In genomic region chr19:6862673-6863078, GRCh38 we compare ENCODE assay signal across 8 cellular contexts. TPM values are rescaled to one million over a fixed set of nuclear protein-coding genes. Genes with fewer than 3 reads are reported as not detected.
A peak's percentile ranks its signal among the peaks of the same experiment; 100 is the strongest.
DNase-seq lines count a peak whose midpoint lies in the region; ATAC-seq and TF ChIP-seq lines count a peak whose summit lies in the region.

No MANE protein-coding gene starts in this region.

- H3K4me3 Mint-ChIP-seq in central memory CD8-positive, alpha-beta T cell, result peak overlapping the region; percentile 83

- no peaks in the 10 kb centered on the region for H3K9me3 Mint-ChIP-seq in central memory CD8-positive, alpha-beta T cell

- DNase-seq in GM10266 (ENCODE audit: extremely low spot score) (peak; percentile 84), NCI-H460 (ENCODE audit: extremely low read depth, low read depth) (peak; percentile 78), left kidney (ENCODE audit: low read depth, low spot score) (peak; percentile 88)
- DNase-seq in activated CD4-positive, CD25-positive, alpha-beta regulatory T cell treated with anti-CD3 and anti-CD28 coated beads, Interleukin-2, amount 50 U/mL, for 72 hours, result peak; percentile 86
- peak; percentile 87 to 92 for DNase-seq in central memory CD8-positive, alpha-beta T cell (ENCODE audit: low spot score in 2 of 2)
- peak; percentile 88 to 89 for DNase-seq in stimulated activated CD4-positive, alpha-beta T cell treated with anti-CD3 and anti-CD28 coated beads, Interleukin-2, amount 100 ng/mL, for 48 hours

- peaks cover 22% of the 10 kb centered on the region for H3K4me1 Mint-ChIP-seq in central memory CD8-positive, alpha-beta T cell

- no peaks in the 10 kb centered on the region for H3K27me3 Mint-ChIP-seq in central memory CD8-positive, alpha-beta T cell

- peak; percentile 98 for TF ChIP-seq CTCF in GM10266 (IDR thresholded peaks at IDR 0.05; ENCODE audit: control insufficient read depth, insufficient read depth, low read depth, missing control alignments)

- ATAC-seq in HG02763 (IDR thresholded peaks at IDR 0.05; ENCODE audit: unreplicated experiment) (peak; percentile 61), HG02840 (IDR thresholded peaks at IDR 0.05; ENCODE audit: low FRiP score, unreplicated experiment) (no peak)
- peak; percentile 92 for ATAC-seq in central memory CD8-positive, alpha-beta T cell (replicated peaks; ENCODE audit: extremely low read depth, poor library complexity, severe bottlenecking)

- peaks cover 26% of the 10 kb centered on the region for H3K36me3 Mint-ChIP-seq in central memory CD8-positive, alpha-beta T cell (ENCODE audit: insufficient read depth)

- H3K27ac Mint-ChIP-seq in central memory CD8-positive, alpha-beta T cell (ENCODE audit: low read depth), result peak overlapping the region; percentile 92

RNA-seq across cellular contexts. Expression of gene ADGRE1, which starts 24.7 kb away (rescaled TPM):
- not detected in 2 replicates for total RNA-seq in NCI-H460 (2014; rRNA removed; shearing (Covaris generic))
- not detected in 2 replicates for polyA plus RNA-seq in NCI-H460 (2014; cell fraction: nucleus; rRNA removed)
